Comparison of ENCODE assay signal across 1 cellular context in genomic region chr9:72193478-72193881, GRCh38.
TF ChIP-seq lines count a peak whose summit lies in the region.

No MANE protein-coding gene starts in this region.

TF ChIP-seq in WTC11, 78 proteins besides CTCF, POLR2A, EP300 and RAD21 (continued from another document):
- TF ChIP-seq PREB (CRISPR knock-in tag; IDR thresholded peaks at IDR 0.05; ENCODE audit: borderline replicate concordance), result no peak
- no peak for TF ChIP-seq ZNF317 (CRISPR knock-in tag; IDR thresholded peaks at IDR 0.05; ENCODE audit: borderline replicate concordance, low read depth)
- TF ChIP-seq ATF1 (CRISPR knock-in tag; IDR thresholded peaks at IDR 0.05), result no peak
- no peak for TF ChIP-seq TP53 (CRISPR knock-in tag; IDR thresholded peaks at IDR 0.05)
- TF ChIP-seq JUN (CRISPR knock-in tag; IDR thresholded peaks at IDR 0.05), result no peak
- TF ChIP-seq, protein P1, sequence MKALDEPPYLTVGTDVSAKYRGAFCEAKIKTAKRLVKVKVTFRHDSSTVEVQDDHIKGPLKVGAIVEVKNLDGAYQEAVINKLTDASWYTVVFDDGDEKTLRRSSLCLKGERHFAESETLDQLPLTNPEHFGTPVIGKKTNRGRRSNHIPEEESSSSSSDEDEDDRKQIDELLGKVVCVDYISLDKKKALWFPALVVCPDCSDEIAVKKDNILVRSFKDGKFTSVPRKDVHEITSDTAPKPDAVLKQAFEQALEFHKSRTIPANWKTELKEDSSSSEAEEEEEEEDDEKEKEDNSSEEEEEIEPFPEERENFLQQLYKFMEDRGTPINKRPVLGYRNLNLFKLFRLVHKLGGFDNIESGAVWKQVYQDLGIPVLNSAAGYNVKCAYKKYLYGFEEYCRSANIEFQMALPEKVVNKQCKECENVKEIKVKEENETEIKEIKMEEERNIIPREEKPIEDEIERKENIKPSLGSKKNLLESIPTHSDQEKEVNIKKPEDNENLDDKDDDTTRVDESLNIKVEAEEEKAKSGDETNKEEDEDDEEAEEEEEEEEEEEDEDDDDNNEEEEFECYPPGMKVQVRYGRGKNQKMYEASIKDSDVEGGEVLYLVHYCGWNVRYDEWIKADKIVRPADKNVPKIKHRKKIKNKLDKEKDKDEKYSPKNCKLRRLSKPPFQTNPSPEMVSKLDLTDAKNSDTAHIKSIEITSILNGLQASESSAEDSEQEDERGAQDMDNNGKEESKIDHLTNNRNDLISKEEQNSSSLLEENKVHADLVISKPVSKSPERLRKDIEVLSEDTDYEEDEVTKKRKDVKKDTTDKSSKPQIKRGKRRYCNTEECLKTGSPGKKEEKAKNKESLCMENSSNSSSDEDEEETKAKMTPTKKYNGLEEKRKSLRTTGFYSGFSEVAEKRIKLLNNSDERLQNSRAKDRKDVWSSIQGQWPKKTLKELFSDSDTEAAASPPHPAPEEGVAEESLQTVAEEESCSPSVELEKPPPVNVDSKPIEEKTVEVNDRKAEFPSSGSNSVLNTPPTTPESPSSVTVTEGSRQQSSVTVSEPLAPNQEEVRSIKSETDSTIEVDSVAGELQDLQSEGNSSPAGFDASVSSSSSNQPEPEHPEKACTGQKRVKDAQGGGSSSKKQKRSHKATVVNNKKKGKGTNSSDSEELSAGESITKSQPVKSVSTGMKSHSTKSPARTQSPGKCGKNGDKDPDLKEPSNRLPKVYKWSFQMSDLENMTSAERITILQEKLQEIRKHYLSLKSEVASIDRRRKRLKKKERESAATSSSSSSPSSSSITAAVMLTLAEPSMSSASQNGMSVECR (CRISPR knock-in tag; IDR thresholded peaks at IDR 0.05; ENCODE audit: borderline replicate concordance), result no peak
